In genomic region chr2:161991991-161992390, GRCh38 we compare ENCODE assay signal across 15 cellular contexts.
A peak's percentile ranks its signal among the peaks of the same experiment; 100 is the strongest.
DNase-seq lines count a peak whose midpoint lies in the region; ATAC-seq, FAIRE-seq and TF ChIP-seq lines count a peak whose summit lies in the region.
"Had no signal": no experiment of that assay in that cellular context is flagged by ENCODE, and none has a peak within 500 bp of the region (broad histone marks: within the 10 kb centered on the region; RNA-seq: fewer than 3 reads in every experiment).

No MANE protein-coding gene starts in this region.

- no peaks in the 10 kb centered on the region for H3K9me3 ChIP-seq in PC-3 (ENCODE audit: low read length)
- no peaks in the 10 kb centered on the region for H3K9me3 ChIP-seq in astrocyte (ENCODE audit: insufficient read depth, low read depth, low read length)
- H3K9me3 ChIP-seq in osteoblast (ENCODE audit: low read depth, low read length), result no peaks in the 10 kb centered on the region
- H3K9me3 ChIP-seq: adrenal gland had no signal

- H3K27ac ChIP-seq in PC-3 (ENCODE audit: low read length), result no peak overlapping the region
- H3K27ac ChIP-seq in astrocyte (ENCODE audit: low read depth, low read length), result no peak overlapping the region
- no peak overlapping the region for H3K27ac ChIP-seq in osteoblast (ENCODE audit: low read depth, low read length)
- H3K27ac ChIP-seq: adrenal gland had no signal

- H3K27ac Mint-ChIP-seq in stimulated activated naive CD8-positive, alpha-beta T cell treated with anti-CD3 and anti-CD28 coated beads, Interleukin-15, Interleukin-2, amounts not matched to agents 100 ng/mL and 50 ng/mL, for 24 hours, result peak overlapping the region; percentile 97
- no peak overlapping the region for H3K27ac Mint-ChIP-seq in astrocyte (ENCODE audit: unreplicated experiment)
- H3K27ac Mint-ChIP-seq in stimulated activated naive CD8-positive, alpha-beta T cell treated with anti-CD3 and anti-CD28 coated beads, Interleukin-15, amount 100 ng/mL, for 72 hours, result peak overlapping the region; percentile 97 to 99

- H3K4me3 ChIP-seq in PC-3 (ENCODE audit: low read length) (no peak overlapping the region), astrocyte (ENCODE audit: insufficient read depth, low read depth, low read length) (no peak overlapping the region), osteoblast (ENCODE audit: insufficient read depth, low read length) (no peak overlapping the region)
- H3K4me3 ChIP-seq: adrenal gland had no signal

- no peaks in the 10 kb centered on the region for H3F3A ChIP-seq in PC-3 (ENCODE audit: low read length, unreplicated experiment)

- intact Hi-C loops in PC-3 (cut with micrococcal nuclease), result no loop called here

- H3K9me3 Mint-ChIP-seq in stimulated activated naive CD8-positive, alpha-beta T cell treated with anti-CD3 and anti-CD28 coated beads, Interleukin-15, Interleukin-2, amounts not matched to agents 100 ng/mL and 50 ng/mL, for 24 hours, result no peaks in the 10 kb centered on the region
- no peaks in the 10 kb centered on the region for H3K9me3 Mint-ChIP-seq in astrocyte (ENCODE audit: unreplicated experiment)
- H3K9me3 Mint-ChIP-seq in stimulated activated naive CD8-positive, alpha-beta T cell treated with anti-CD3 and anti-CD28 coated beads, Interleukin-15, amount 100 ng/mL, for 72 hours, result no peaks in the 10 kb centered on the region

- H3K9ac ChIP-seq in PC-3 (ENCODE audit: low read length), result no peak overlapping the region
- H3K9ac ChIP-seq in astrocyte (ENCODE audit: low read length), result no peak overlapping the region

- H3K36me3 ChIP-seq in PC-3 (ENCODE audit: low read depth, low read length), result no peaks in the 10 kb centered on the region
- H3K36me3 ChIP-seq in astrocyte (ENCODE audit: insufficient read depth, low read length), result no peaks in the 10 kb centered on the region
- no peaks in the 10 kb centered on the region for H3K36me3 ChIP-seq in osteoblast (ENCODE audit: insufficient read depth, low read length)
- H3K36me3 ChIP-seq: adrenal gland had no signal

- peaks cover 64% of the 10 kb centered on the region for H3K4me1 Mint-ChIP-seq in stimulated activated naive CD8-positive, alpha-beta T cell treated with anti-CD3 and anti-CD28 coated beads, Interleukin-15, Interleukin-2, amounts not matched to agents 100 ng/mL and 50 ng/mL, for 24 hours (ENCODE audit: low read depth)
- peaks cover 18% of the 10 kb centered on the region for H3K4me1 Mint-ChIP-seq in astrocyte (ENCODE audit: low read depth, unreplicated experiment)
- peaks cover 83% of the 10 kb centered on the region for H3K4me1 Mint-ChIP-seq in stimulated activated naive CD8-positive, alpha-beta T cell treated with anti-CD3 and anti-CD28 coated beads, Interleukin-15, amount 100 ng/mL, for 72 hours

- POLR2A ChIA-PET in PC-3 (lab: Charles Lee; ENCODE audit: unreplicated experiment), result no interaction called here

- no TSS peak for BruUV-seq in PC-3 (replicated peaks; lab: Mats Ljungman, UMichigan)

- TF ChIP-seq POLR2A in GM18505 (IDR thresholded peaks at IDR 0.05; ENCODE audit: borderline replicate concordance, extremely low read depth, insufficient read depth, insufficient read length), result no peak

- no peak for TF ChIP-seq CTCF in PC-3 (conservative IDR thresholded peaks at IDR 0.05; ENCODE audit: low read depth, low read length)
- TF ChIP-seq CTCF in astrocyte (IDR thresholded peaks at IDR 0.05; ENCODE audit: insufficient read depth, low read depth, low read length), result no peak
- no peak for TF ChIP-seq CTCF in osteoblast (IDR thresholded peaks at IDR 0.05; ENCODE audit: extremely low read depth, low read depth, low read length)

- H3K4me1 ChIP-seq in PC-3 (ENCODE audit: insufficient read depth, low read length) (peaks cover 32% of the 10 kb centered on the region), astrocyte (ENCODE audit: insufficient read depth, low read length) (peaks cover 7% of the 10 kb centered on the region), osteoblast (ENCODE audit: insufficient read depth, low read length) (peaks cover 14% of the 10 kb centered on the region)
- H3K4me1 ChIP-seq: adrenal gland had no signal

- ATAC-seq in stimulated activated naive CD8-positive, alpha-beta T cell treated with anti-CD3 and anti-CD28 coated beads, Interleukin-15, Interleukin-2, amounts not matched to agents 100 U/mL and 50 U/mL, for 24 hours, result no peak
- ATAC-seq in PC-3 (peak; percentile 60; the same call in 1 of the 2 replicates), GM18505 (IDR thresholded peaks at IDR 0.05; ENCODE audit: unreplicated experiment) (no peak)
- no peak for ATAC-seq in stimulated activated naive CD8-positive, alpha-beta T cell treated with anti-CD3 and anti-CD28 coated beads, Interleukin-15, amount 100 ng/mL, for 72 hours

- no peaks in the 10 kb centered on the region for H3K27me3 Mint-ChIP-seq in stimulated activated naive CD8-positive, alpha-beta T cell treated with anti-CD3 and anti-CD28 coated beads, Interleukin-15, Interleukin-2, amounts not matched to agents 100 ng/mL and 50 ng/mL, for 24 hours
- no peaks in the 10 kb centered on the region for H3K27me3 Mint-ChIP-seq in astrocyte (ENCODE audit: low read depth, unreplicated experiment)
- H3K27me3 Mint-ChIP-seq in stimulated activated naive CD8-positive, alpha-beta T cell treated with anti-CD3 and anti-CD28 coated beads, Interleukin-15, amount 100 ng/mL, for 72 hours, result no peaks in the 10 kb centered on the region

- no peaks in the 10 kb centered on the region for H3K9me2 ChIP-seq in PC-3 (replicated peaks; ENCODE audit: low read length)

- no peak for DNase-seq in stimulated activated naive CD8-positive, alpha-beta T cell treated with anti-CD3 and anti-CD28 coated beads, Interleukin-15, Interleukin-2, amounts not matched to agents 100 U/mL and 50 U/mL, for 24 hours
- DNase-seq in PC-3 (peak; percentile 50), astrocyte (ENCODE audit: low read depth) (peak; percentile 18), osteoblast (ENCODE audit: insufficient read length, low spot score, missing footprints) (no peak)
- no peak for DNase-seq in stimulated activated naive CD8-positive, alpha-beta T cell treated with anti-CD3 and anti-CD28 coated beads, Interleukin-15, amount 100 ng/mL, for 72 hours
- no peak for DNase-seq in stimulated activated CD4-positive, alpha-beta T cell treated with anti-CD3 and anti-CD28 coated beads, Interleukin-4, amount 100 ng/mL, for 1 hour
- DNase-seq: adrenal gland, left cardiac atrium, NCI-H1105 treated with DMSO at 0.1 percent for 48 hours, NCI-H446 treated with DMSO at 0.1 percent for 48 hours, retina, trophoblast cell had no signal

- CTCF ChIA-PET in PC-3 (lab: Charles Lee), result no interaction called here

- no peak overlapping the region for H3K4me3 Mint-ChIP-seq in stimulated activated naive CD8-positive, alpha-beta T cell treated with anti-CD3 and anti-CD28 coated beads, Interleukin-15, Interleukin-2, amounts not matched to agents 100 ng/mL and 50 ng/mL, for 24 hours
- H3K4me3 Mint-ChIP-seq in astrocyte (ENCODE audit: unreplicated experiment), result no peak overlapping the region
- H3K4me3 Mint-ChIP-seq in stimulated activated naive CD8-positive, alpha-beta T cell treated with anti-CD3 and anti-CD28 coated beads, Interleukin-15, amount 100 ng/mL, for 72 hours, result peak overlapping the region in 1 of 2 donors; percentile 87

- H3K27me3 ChIP-seq in PC-3 (ENCODE audit: low read length), result no peaks in the 10 kb centered on the region
- H3K27me3 ChIP-seq in astrocyte (ENCODE audit: insufficient read depth, low read length), result no peaks in the 10 kb centered on the region
- H3K27me3 ChIP-seq in osteoblast (ENCODE audit: insufficient read depth, low read length), result no peaks in the 10 kb centered on the region
- H3K27me3 ChIP-seq: adrenal gland had no signal

- H4K20me1 ChIP-seq in PC-3 (ENCODE audit: low read length) (no peaks in the 10 kb centered on the region), astrocyte (ENCODE audit: insufficient read depth, low read length) (no peaks in the 10 kb centered on the region), osteoblast (ENCODE audit: insufficient read depth, low read length) (no peaks in the 10 kb centered on the region)

- no peaks in the 10 kb centered on the region for H3K79me2 ChIP-seq in PC-3 (ENCODE audit: low read length)
- H3K79me2 ChIP-seq in astrocyte (ENCODE audit: insufficient read depth, low read length), result no peaks in the 10 kb centered on the region
- no peaks in the 10 kb centered on the region for H3K79me2 ChIP-seq in osteoblast (ENCODE audit: insufficient read depth, low read length)

- H3K36me3 Mint-ChIP-seq in stimulated activated naive CD8-positive, alpha-beta T cell treated with anti-CD3 and anti-CD28 coated beads, Interleukin-15, Interleukin-2, amounts not matched to agents 100 ng/mL and 50 ng/mL, for 24 hours (ENCODE audit: low read depth), result no peaks in the 10 kb centered on the region
- no peaks in the 10 kb centered on the region for H3K36me3 Mint-ChIP-seq in astrocyte (ENCODE audit: low read depth, unreplicated experiment)

- H2AFZ ChIP-seq in PC-3 (ENCODE audit: low read length) (no peak overlapping the region), astrocyte (ENCODE audit: low read depth, low read length) (no peak overlapping the region), osteoblast (ENCODE audit: low read length) (no peak overlapping the region)

- H3K4me2 ChIP-seq in PC-3 (ENCODE audit: low read length) (0 out of 2 replicates have a peak overlapping the region, but pooled peaks have one; percentile 8), astrocyte (ENCODE audit: low read length) (no peak overlapping the region), osteoblast (ENCODE audit: insufficient read depth, low read length) (no peak overlapping the region)

- FAIRE-seq in astrocyte (lab: Jason Lieb, UNC), result no peak
- FAIRE-seq: colon had no signal

Comparison
In these comparisons a context has a peak if more than half of its experiments do, and no peak if none do; other contexts are left out.
1. DNase-seq: peak in PC-3 (single experiment) and astrocyte (single experiment); none in stimulated activated naive CD8-positive, alpha-beta T cell treated with anti-CD3 and anti-CD28 coated beads, Interleukin-15, Interleukin-2, amounts not matched to agents 100 U/mL and 50 U/mL, for 24 hours (single experiment), stimulated activated naive CD8-positive, alpha-beta T cell treated with anti-CD3 and anti-CD28 coated beads, Interleukin-15, amount 100 ng/mL, for 72 hours (0 of 2), stimulated activated CD4-positive, alpha-beta T cell treated with anti-CD3 and anti-CD28 coated beads, Interleukin-4, amount 100 ng/mL, for 1 hour (single experiment) and osteoblast (single experiment).